ENCODE assay signal across 2 cellular contexts in genomic region chr5:173796746-173797495, GRCh38.
TF ChIP-seq lines count a peak whose summit lies in the region.

No MANE protein-coding gene starts in this region.

TF ChIP-seq in GM23338, 12 proteins besides CTCF, POLR2A, EP300 and RAD21 (continued from another document):
- TF ChIP-seq, protein P1, sequence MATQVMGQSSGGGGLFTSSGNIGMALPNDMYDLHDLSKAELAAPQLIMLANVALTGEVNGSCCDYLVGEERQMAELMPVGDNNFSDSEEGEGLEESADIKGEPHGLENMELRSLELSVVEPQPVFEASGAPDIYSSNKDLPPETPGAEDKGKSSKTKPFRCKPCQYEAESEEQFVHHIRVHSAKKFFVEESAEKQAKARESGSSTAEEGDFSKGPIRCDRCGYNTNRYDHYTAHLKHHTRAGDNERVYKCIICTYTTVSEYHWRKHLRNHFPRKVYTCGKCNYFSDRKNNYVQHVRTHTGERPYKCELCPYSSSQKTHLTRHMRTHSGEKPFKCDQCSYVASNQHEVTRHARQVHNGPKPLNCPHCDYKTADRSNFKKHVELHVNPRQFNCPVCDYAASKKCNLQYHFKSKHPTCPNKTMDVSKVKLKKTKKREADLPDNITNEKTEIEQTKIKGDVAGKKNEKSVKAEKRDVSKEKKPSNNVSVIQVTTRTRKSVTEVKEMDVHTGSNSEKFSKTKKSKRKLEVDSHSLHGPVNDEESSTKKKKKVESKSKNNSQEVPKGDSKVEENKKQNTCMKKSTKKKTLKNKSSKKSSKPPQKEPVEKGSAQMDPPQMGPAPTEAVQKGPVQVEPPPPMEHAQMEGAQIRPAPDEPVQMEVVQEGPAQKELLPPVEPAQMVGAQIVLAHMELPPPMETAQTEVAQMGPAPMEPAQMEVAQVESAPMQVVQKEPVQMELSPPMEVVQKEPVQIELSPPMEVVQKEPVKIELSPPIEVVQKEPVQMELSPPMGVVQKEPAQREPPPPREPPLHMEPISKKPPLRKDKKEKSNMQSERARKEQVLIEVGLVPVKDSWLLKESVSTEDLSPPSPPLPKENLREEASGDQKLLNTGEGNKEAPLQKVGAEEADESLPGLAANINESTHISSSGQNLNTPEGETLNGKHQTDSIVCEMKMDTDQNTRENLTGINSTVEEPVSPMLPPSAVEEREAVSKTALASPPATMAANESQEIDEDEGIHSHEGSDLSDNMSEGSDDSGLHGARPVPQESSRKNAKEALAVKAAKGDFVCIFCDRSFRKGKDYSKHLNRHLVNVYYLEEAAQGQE (IDR thresholded peaks at IDR 0.05; ENCODE audit: unreplicated experiment), result no peak
- TF ChIP-seq CREB1 (CRISPR knock-in tag; IDR thresholded peaks at IDR 0.05; ENCODE audit: low read depth) (no peak), ZNF462 (CRISPR knock-in tag; IDR thresholded peaks at IDR 0.05) (no peak), EZH2 (IDR thresholded peaks at IDR 0.05; ENCODE audit: low read depth, unreplicated experiment) (no peak), JUNB (IDR thresholded peaks at IDR 0.05; ENCODE audit: unreplicated experiment) (no peak), NANOG (IDR thresholded peaks at IDR 0.05; ENCODE audit: borderline replicate concordance) (no peak), ZNF331 (CRISPR knock-in tag; IDR thresholded peaks at IDR 0.05; ENCODE audit: low read depth) (no peak), STAT1 (IDR thresholded peaks at IDR 0.05; ENCODE audit: unreplicated experiment) (no peak), EZH2phosphoT487 (IDR thresholded peaks at IDR 0.05; ENCODE audit: unreplicated experiment) (no peak)
- TF ChIP-seq, protein P2, sequence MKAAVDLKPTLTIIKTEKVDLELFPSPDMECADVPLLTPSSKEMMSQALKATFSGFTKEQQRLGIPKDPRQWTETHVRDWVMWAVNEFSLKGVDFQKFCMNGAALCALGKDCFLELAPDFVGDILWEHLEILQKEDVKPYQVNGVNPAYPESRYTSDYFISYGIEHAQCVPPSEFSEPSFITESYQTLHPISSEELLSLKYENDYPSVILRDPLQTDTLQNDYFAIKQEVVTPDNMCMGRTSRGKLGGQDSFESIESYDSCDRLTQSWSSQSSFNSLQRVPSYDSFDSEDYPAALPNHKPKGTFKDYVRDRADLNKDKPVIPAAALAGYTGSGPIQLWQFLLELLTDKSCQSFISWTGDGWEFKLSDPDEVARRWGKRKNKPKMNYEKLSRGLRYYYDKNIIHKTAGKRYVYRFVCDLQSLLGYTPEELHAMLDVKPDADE (IDR thresholded peaks at IDR 0.05), result no peak

TF ChIP-seq in K562, 482 proteins besides CTCF, POLR2A, EP300 and RAD21 (continued from another document):
- TF ChIP-seq ZNF41 (CRISPR knock-in tag; conservative IDR thresholded peaks at IDR 0.05) (no peak), ZNF175 (CRISPR knock-in tag; IDR thresholded peaks at IDR 0.05; ENCODE audit: low read depth) (no peak), HIVEP1 (CRISPR knock-in tag; IDR thresholded peaks at IDR 0.05) (no peak), CBFA2T3 (IDR thresholded peaks at IDR 0.05) (peak; percentile 24; the same call in 1 of the 2 replicates), CTCFL (IDR thresholded peaks at IDR 0.05; ENCODE audit: borderline replicate concordance, insufficient read depth, low read depth, low read length, poor library complexity, severe bottlenecking) (no peak), POLR2B (IDR thresholded peaks at IDR 0.05; ENCODE audit: low read depth, partially characterized antibody) (no peak), C11orf30 (IDR thresholded peaks at IDR 0.05; ENCODE audit: low read depth) (0 out of 2 replicates have a peak, but pooled peaks have one; percentile 22), SPI1 (IDR thresholded peaks at IDR 0.05; ENCODE audit: borderline replicate concordance, low read depth, low read length) (no peak), ZNF561 (CRISPR knock-in tag; conservative IDR thresholded peaks at IDR 0.05) (no peak), HNRNPH1 (optimal IDR thresholded peaks at IDR 0.05; ENCODE audit: low read depth, low read length) (no peak), BMI1 (IDR thresholded peaks at IDR 0.05; ENCODE audit: low read length) (no peak), CXXC5 (CRISPR knock-in tag; IDR thresholded peaks at IDR 0.05) (peak; percentile 34), FOXK2 (conservative IDR thresholded peaks at IDR 0.05 in 1 of 2, IDR thresholded peaks at IDR 0.05 in 1 of 2; ENCODE audit: low read depth in 2 of 2) (0 out of 4 replicates have a peak, but pooled peaks of 1 of the 2 experiments have one; percentile 30), EHMT2 (IDR thresholded peaks at IDR 0.05) (no peak), HOXB6 (CRISPR knock-in tag; IDR thresholded peaks at IDR 0.05; ENCODE audit: borderline replicate concordance) (no peak), U2AF2 (optimal IDR thresholded peaks at IDR 0.05; ENCODE audit: low read depth, low read length) (no peak), DMBX1 (CRISPR knock-in tag; IDR thresholded peaks at IDR 0.05; ENCODE audit: borderline replicate concordance) (no peak), RAD51 (IDR thresholded peaks at IDR 0.05; ENCODE audit: borderline replicate concordance, low read depth) (no peak), RBM14 (IDR thresholded peaks at IDR 0.05; ENCODE audit: borderline replicate concordance, insufficient read depth, low read depth, low read length) (no peak), BHLHE40 (IDR thresholded peaks at IDR 0.05; ENCODE audit: low read length) (peak; percentile 50; the same call in 1 of the 2 replicates), ZBTB43 (CRISPR knock-in tag; IDR thresholded peaks at IDR 0.05) (no peak), CREBBP (IDR thresholded peaks at IDR 0.05; ENCODE audit: low read depth, low read length) (no peak), GMEB1 (CRISPR knock-in tag; IDR thresholded peaks at IDR 0.05) (no peak), ZNF77 (CRISPR knock-in tag; IDR thresholded peaks at IDR 0.05) (no peak), KLF1 (tag; IDR thresholded peaks at IDR 0.05) (no peak), HDAC3 (IDR thresholded peaks at IDR 0.05; ENCODE audit: borderline replicate concordance, partially characterized antibody) (no peak), AFF1 (IDR thresholded peaks at IDR 0.05; ENCODE audit: low read depth in 1 of 2, partially characterized antibody in 2 of 2) (no peak), SMAD4 (CRISPR knock-in tag; conservative IDR thresholded peaks at IDR 0.05) (0 out of 2 replicates have a peak, but pooled peaks have one; percentile 36), DPF2 (IDR thresholded peaks at IDR 0.05) (0 out of 2 replicates have a peak, but pooled peaks have one; percentile 25), ZNF699 (CRISPR knock-in tag; IDR thresholded peaks at IDR 0.05; ENCODE audit: insufficient replicate concordance) (no peak), TBP (optimal IDR thresholded peaks at IDR 0.05; ENCODE audit: low read depth, low read length) (no peak), ARID1B (IDR thresholded peaks at IDR 0.05) (peak; percentile 41), SMARCA4 (IDR thresholded peaks at IDR 0.05) (no peak), TEAD4 (IDR thresholded peaks at IDR 0.05; ENCODE audit: low read length) (no peak), TEAD4 (CRISPR knock-in tag; IDR thresholded peaks at IDR 0.05; ENCODE audit: borderline replicate concordance) (no peak)
- TF ChIP-seq, protein P3, sequence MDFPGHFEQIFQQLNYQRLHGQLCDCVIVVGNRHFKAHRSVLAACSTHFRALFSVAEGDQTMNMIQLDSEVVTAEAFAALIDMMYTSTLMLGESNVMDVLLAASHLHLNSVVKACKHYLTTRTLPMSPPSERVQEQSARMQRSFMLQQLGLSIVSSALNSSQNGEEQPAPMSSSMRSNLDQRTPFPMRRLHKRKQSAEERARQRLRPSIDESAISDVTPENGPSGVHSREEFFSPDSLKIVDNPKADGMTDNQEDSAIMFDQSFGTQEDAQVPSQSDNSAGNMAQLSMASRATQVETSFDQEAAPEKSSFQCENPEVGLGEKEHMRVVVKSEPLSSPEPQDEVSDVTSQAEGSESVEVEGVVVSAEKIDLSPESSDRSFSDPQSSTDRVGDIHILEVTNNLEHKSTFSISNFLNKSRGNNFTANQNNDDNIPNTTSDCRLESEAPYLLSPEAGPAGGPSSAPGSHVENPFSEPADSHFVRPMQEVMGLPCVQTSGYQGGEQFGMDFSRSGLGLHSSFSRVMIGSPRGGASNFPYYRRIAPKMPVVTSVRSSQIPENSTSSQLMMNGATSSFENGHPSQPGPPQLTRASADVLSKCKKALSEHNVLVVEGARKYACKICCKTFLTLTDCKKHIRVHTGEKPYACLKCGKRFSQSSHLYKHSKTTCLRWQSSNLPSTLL (IDR thresholded peaks at IDR 0.05), result no peak
- TF ChIP-seq, protein P4, sequence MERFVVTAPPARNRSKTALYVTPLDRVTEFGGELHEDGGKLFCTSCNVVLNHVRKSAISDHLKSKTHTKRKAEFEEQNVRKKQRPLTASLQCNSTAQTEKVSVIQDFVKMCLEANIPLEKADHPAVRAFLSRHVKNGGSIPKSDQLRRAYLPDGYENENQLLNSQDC (CRISPR knock-in tag; IDR thresholded peaks at IDR 0.05), result no peak
- TF ChIP-seq, protein P5, sequence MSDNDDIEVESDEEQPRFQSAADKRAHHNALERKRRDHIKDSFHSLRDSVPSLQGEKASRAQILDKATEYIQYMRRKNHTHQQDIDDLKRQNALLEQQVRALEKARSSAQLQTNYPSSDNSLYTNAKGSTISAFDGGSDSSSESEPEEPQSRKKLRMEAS (CRISPR knock-in tag; IDR thresholded peaks at IDR 0.05), result no peak
